7 cellular contexts compared by ENCODE assay signal in the genomic region with DNA sequence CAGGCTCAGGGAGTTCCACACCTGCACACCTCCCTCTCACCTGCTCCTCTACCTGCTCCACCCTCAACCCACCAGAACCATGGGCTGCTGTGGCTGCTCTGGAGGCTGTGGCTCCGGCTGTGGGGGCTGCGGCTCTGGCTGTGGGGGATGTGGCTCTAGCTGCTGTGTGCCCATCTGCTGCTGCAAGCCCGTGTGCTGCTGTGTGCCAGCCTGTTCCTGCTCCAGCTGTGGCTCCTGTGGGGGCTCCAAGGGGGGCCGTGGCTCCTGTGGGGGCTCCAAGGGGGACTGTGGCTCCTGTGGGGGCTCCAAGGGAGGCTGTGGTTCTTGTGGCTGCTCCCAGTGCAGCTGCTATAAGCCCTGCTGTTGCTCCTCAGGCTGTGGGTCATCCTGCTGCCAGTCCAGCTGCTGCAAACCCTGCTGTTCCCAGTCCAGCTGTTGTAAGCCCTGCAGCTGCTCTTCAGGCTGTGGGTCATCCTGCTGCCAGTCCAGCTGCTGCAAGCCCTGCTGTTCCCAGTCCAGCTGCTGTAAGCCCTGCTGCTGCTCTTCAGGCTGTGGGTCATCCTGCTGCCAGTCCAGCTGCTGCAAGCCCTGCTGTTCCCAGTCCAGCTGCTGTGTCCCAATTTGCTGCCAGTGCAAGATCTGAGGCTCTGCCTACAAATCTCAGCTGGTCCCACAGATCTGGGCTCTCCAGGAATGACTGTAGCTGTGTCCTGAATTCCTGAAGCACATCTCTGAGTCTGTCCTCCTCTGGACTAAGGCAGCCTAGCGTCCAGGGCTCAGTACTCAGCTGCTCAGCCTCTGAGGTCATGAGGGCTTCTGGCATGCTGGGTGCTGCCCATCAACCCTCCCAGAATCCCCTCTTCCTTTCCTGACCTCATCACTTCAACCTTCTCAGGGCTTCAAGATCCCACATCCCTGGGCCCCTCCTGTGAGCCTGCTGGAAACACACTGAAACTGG. TPM values are rescaled to one million over a fixed set of nuclear protein-coding genes. Genes with fewer than 3 reads are reported as not detected.
"Had no signal": no experiment of that assay in that cellular context is flagged by ENCODE, and none has a peak within 500 bp of the region (broad histone marks: within the 10 kb centered on the region; RNA-seq: fewer than 3 reads in every experiment).

A gene with protein sequence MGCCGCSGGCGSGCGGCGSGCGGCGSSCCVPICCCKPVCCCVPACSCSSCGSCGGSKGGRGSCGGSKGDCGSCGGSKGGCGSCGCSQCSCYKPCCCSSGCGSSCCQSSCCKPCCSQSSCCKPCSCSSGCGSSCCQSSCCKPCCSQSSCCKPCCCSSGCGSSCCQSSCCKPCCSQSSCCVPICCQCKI (plus strand): TSS at position 49 of the 958 bp plus-strand sequence. CDS start 31 bp downstream, at position 80.

RNA-seq across cellular contexts. Expression of the gene that starts here (rescaled TPM):
- total RNA-seq: activated T-helper 1 cell treated with anti-CD3 and anti-CD28 coated beads, Interleukin-12 subunit alpha, Interleukin-12 subunit beta, Interleukin-2, Interleukin-4 antibody, amounts not matched to agents 30 ng/mL and 10 ng/mL and 1 ng/mL, durations not matched to agents 14 hours and 24 hours and 36 hours; body of pancreas; bronchial epithelial cell; K562; PC-3; WTC11 had no signal
- polyA plus RNA-seq: aorta, K562 had no signal
